Comparison of ENCODE assay signal across 9 cellular contexts in genomic region chr17:81342062-81342699, GRCh38. TPM values are rescaled to one million over a fixed set of nuclear protein-coding genes. Genes with fewer than 3 reads are reported as not detected.
DNase-seq lines count a peak whose midpoint lies in the region; ATAC-seq, FAIRE-seq and TF ChIP-seq lines count a peak whose summit lies in the region.
"Had no signal": no experiment of that assay in that cellular context is flagged by ENCODE, and none has a peak within 500 bp of the region (broad histone marks: within the 10 kb centered on the region; RNA-seq: fewer than 3 reads in every experiment).

No MANE protein-coding gene starts in this region.

- 0 out of 2 replicates have a peak overlapping the region, but pooled peaks have one; percentile 50 for H2BK12ac ChIP-seq in H1 (ENCODE audit: low read depth, low read length)

- H3K4ac ChIP-seq in H1 (replicated peaks; ENCODE audit: insufficient read length, low read depth, low read length): no peak overlapping the region

- no peak overlapping the region for H4K5ac ChIP-seq in H1 (ENCODE audit: insufficient read length, low read depth, low read length)

- POLR2A ChIA-PET in H1 (lab: Charles Lee; ENCODE audit: partially characterized antibody): interaction anchor here (0.6 to 3.5 kb wide), 8 partner anchors 11 to 1081 kb away, joined by 3 to 11 read pairs (median 3); partner anchors contain the start of genes BAHCC1 and RNF213

- no peak for TF ChIP-seq CTCF in natural killer cell (IDR thresholded peaks at IDR 0.05)
- no peak for TF ChIP-seq CTCF in H1 (IDR thresholded peaks at IDR 0.05; ENCODE audit: control extremely low read depth in 1 of 3, insufficient read depth in 1 of 3, low read depth in 1 of 3, low read length in 3 of 3)

- H3K79me1 ChIP-seq in H1 (ENCODE audit: low read depth, low read length): no peaks in the 10 kb centered on the region

- no peak overlapping the region for H3K27ac ChIP-seq in H1 (ENCODE audit: low read depth, low read length)
- peak overlapping the region; percentile 89 for H3K27ac ChIP-seq in muscle layer of colon (ENCODE audit: low read depth, low read length)

- CTCF ChIA-PET in H1 (lab: Charles Lee; ENCODE audit: partially characterized antibody): interaction anchor here (0.8 to 2.1 kb wide), 3 partner anchors 32 to 87 kb away, joined by 3 to 8 read pairs (median 3); no protein-coding TSS in a partner anchor

- no peaks in the 10 kb centered on the region for H3K79me2 ChIP-seq in H1 (ENCODE audit: control insufficient read depth in 1 of 2, insufficient read depth in 2 of 2, low read length in 2 of 2)

- no peak for TF ChIP-seq POLR2A in H1 (IDR thresholded peaks at IDR 0.05; ENCODE audit: control extremely low read depth in 1 of 2, low read depth in 2 of 2, low read length in 2 of 2)

- no peak overlapping the region for H2AK5ac ChIP-seq in H1 (ENCODE audit: low read depth, low read length)

- peak overlapping the region; percentile 71 to 84 (median 71); a peak in 6 of 8 replicates for H3K4me3 ChIP-seq in H1 (ENCODE audit: extremely low read depth in 1 of 4, insufficient read depth in 2 of 4, low read depth in 3 of 4, low read length in 4 of 4)
- peak overlapping the region; percentile 71 to 72 for H3K4me3 ChIP-seq in muscle layer of colon (ENCODE audit: low read depth in 1 of 2, low read length in 2 of 2)

- H3K9me3 Mint-ChIP-seq in natural killer cell: no peaks in the 10 kb centered on the region
- no peaks in the 10 kb centered on the region for H3K9me3 Mint-ChIP-seq in natural killer cell treated with Interleukin-12 subunit alpha and Interleukin-12 subunit beta and Interleukin-15 and Interleukin-18, amount 100 ng/mL, for 72 hours

- H4K91ac ChIP-seq in H1 (replicated peaks; ENCODE audit: insufficient read length, low read length): no peak overlapping the region

- H2BK5ac ChIP-seq in H1 (ENCODE audit: low read depth, low read length): no peak overlapping the region

- DNase-seq in natural killer cell (no peak), H1 (ENCODE audit: low read depth in 1 of 2, low spot score in 2 of 2) (no peak), EL (no peak), NCI-H1436 (lab: John Stamatoyannopoulos, UW) (no peak), NCI-H187 (lab: John Stamatoyannopoulos, UW) (no peak)
- DNase-seq in natural killer cell treated with Interleukin-12 subunit alpha and Interleukin-12 subunit beta and Interleukin-15 and Interleukin-18, amount 100 ng/mL, for 72 hours (ENCODE audit: low spot score): no peak
- DNase-seq in activated CD4-positive, alpha-beta T cell treated with anti-CD3 and anti-CD28 coated beads for 48 hours: no peak
- DNase-seq: NCI-H1092 treated with DMSO at 0.1 percent for 48 hours had no signal

- H2BK120ac ChIP-seq in H1 (replicated peaks; ENCODE audit: low read depth, low read length): no peak overlapping the region

- peak overlapping the region; percentile 87; the same call in 1 of the 2 replicates for H4K8ac ChIP-seq in H1 (ENCODE audit: extremely low read depth, insufficient read depth, low read length)

- H3K9ac ChIP-seq in H1 (replicated peaks in 1 of 4; ENCODE audit: extremely low read depth in 1 of 4, low read depth in 3 of 4, low read length in 3 of 4) (peak overlapping the region in 2 of 4 experiments; percentile 20 to 23; a peak in 2 of 7 replicates), muscle layer of colon (ENCODE audit: low read length) (peak overlapping the region; percentile 88)

- peaks cover 29% of the 10 kb centered on the region; the same call in 1 of the 2 replicates for H3K23me2 ChIP-seq in H1 (ENCODE audit: low read depth, low read length)

- H2BK20ac ChIP-seq in H1 (ENCODE audit: low read length): no peak overlapping the region; the same call in 1 of the 2 replicates

- H3K4me1 Mint-ChIP-seq in natural killer cell: peaks cover 6 to 22% of the 10 kb centered on the region in 2 donors
- peaks cover 10 to 11% of the 10 kb centered on the region in 2 donors for H3K4me1 Mint-ChIP-seq in natural killer cell treated with Interleukin-12 subunit alpha and Interleukin-12 subunit beta and Interleukin-15 and Interleukin-18, amount 100 ng/mL, for 72 hours (ENCODE audit: low read depth in 2 of 2)

- no peaks in the 10 kb centered on the region for H3K36me3 Mint-ChIP-seq in natural killer cell
- peaks cover 5% of the 10 kb centered on the region for H3K36me3 Mint-ChIP-seq in natural killer cell treated with Interleukin-12 subunit alpha and Interleukin-12 subunit beta and Interleukin-15 and Interleukin-18, amount 100 ng/mL, for 72 hours

- TF ChIP-seq EP300 in H1 (IDR thresholded peaks at IDR 0.05; ENCODE audit: borderline replicate concordance in 1 of 2, low read depth in 2 of 2, low read length in 2 of 2): no peak

- no peak for ATAC-seq in natural killer cell
- no peak for ATAC-seq in natural killer cell treated with Interleukin-12 subunit alpha and Interleukin-12 subunit beta and Interleukin-15 and Interleukin-18, amount 100 ng/mL, for 72 hours

- H3K4me3 Mint-ChIP-seq in natural killer cell: peak overlapping the region; percentile 59
- no peak overlapping the region for H3K4me3 Mint-ChIP-seq in natural killer cell treated with Interleukin-12 subunit alpha and Interleukin-12 subunit beta and Interleukin-15 and Interleukin-18, amount 100 ng/mL, for 72 hours

- H3K56ac ChIP-seq in H1 (replicated peaks; ENCODE audit: insufficient read length, low read depth, low read length): no peak overlapping the region

- FAIRE-seq in H1 (lab: Jason Lieb, UNC): no peak

- no peak overlapping the region for H3K23ac ChIP-seq in H1 (ENCODE audit: insufficient read length)

- H3K27ac Mint-ChIP-seq in natural killer cell: no peak overlapping the region
- no peak overlapping the region for H3K27ac Mint-ChIP-seq in natural killer cell treated with Interleukin-12 subunit alpha and Interleukin-12 subunit beta and Interleukin-15 and Interleukin-18, amount 100 ng/mL, for 72 hours

- H3K14ac ChIP-seq in H1 (ENCODE audit: insufficient read length): no peak overlapping the region

- peak overlapping the region; percentile 92 to 93 for H3K4me2 ChIP-seq in H1 (ENCODE audit: insufficient read depth in 1 of 2, low read depth in 2 of 2, low read length in 2 of 2)

- no peak for TF ChIP-seq RAD21 in H1 (IDR thresholded peaks at IDR 0.05 in 1 of 2, conservative IDR thresholded peaks at IDR 0.05 in 1 of 2; ENCODE audit: low read depth in 2 of 2, low read length in 2 of 2)

- H3K27me3 ChIP-seq in H1 (replicated peaks in 1 of 4; ENCODE audit: control insufficient read depth in 3 of 4, extremely low read depth in 1 of 4, insufficient read depth in 3 of 4, low read length in 3 of 4): peaks cover 33 to 70% (median 59%) of the 10 kb centered on the region in 4 experiments
- H3K27me3 ChIP-seq in muscle layer of colon (ENCODE audit: control insufficient read depth in 1 of 2, insufficient read depth in 2 of 2, low read length in 2 of 2): no peaks in the 10 kb centered on the region

- peaks cover 0 to 47% (median 23%) of the 10 kb centered on the region in 4 experiments; a peak in 6 of 7 replicates for H3K4me1 ChIP-seq in H1 (replicated peaks in 1 of 4; ENCODE audit: control insufficient read depth in 3 of 4, insufficient read depth in 4 of 4, low read length in 3 of 4)
- peaks cover 37% of the 10 kb centered on the region for H3K4me1 ChIP-seq in muscle layer of colon (ENCODE audit: insufficient read depth, low read length)

- H2AFZ ChIP-seq in H1 (ENCODE audit: low read length): no peak overlapping the region

- H2BK15ac ChIP-seq in H1 (ENCODE audit: low read length): no peak overlapping the region

- H3K27me3 Mint-ChIP-seq in natural killer cell (ENCODE audit: low read depth in 2 of 2): peaks cover 8 to 36% of the 10 kb centered on the region in 2 donors
- peaks cover 22 to 27% of the 10 kb centered on the region in 2 donors for H3K27me3 Mint-ChIP-seq in natural killer cell treated with Interleukin-12 subunit alpha and Interleukin-12 subunit beta and Interleukin-15 and Interleukin-18, amount 100 ng/mL, for 72 hours

- intact Hi-C loops in natural killer cell (cut with micrococcal nuclease): no loop called here

- H3K9me3 ChIP-seq in H1 (ENCODE audit: insufficient read depth in 2 of 2, low read depth in 1 of 2, low read length in 1 of 2) (no peaks in the 10 kb centered on the region), muscle layer of colon (ENCODE audit: low read length) (no peaks in the 10 kb centered on the region)

- H3K18ac ChIP-seq in H1 (ENCODE audit: extremely low read depth, low read length): peak overlapping the region; percentile 71

- peaks cover 0 to 4% of the 10 kb centered on the region in 2 experiments for H4K20me1 ChIP-seq in H1 (replicated peaks in 1 of 2; ENCODE audit: control insufficient read depth in 1 of 2, insufficient read depth in 2 of 2, low read length in 2 of 2)

- no peaks in the 10 kb centered on the region; a peak in 1 of 8 replicates for H3K36me3 ChIP-seq in H1 (ENCODE audit: control insufficient read depth in 2 of 4, insufficient read depth in 4 of 4, low read length in 3 of 4)
- H3K36me3 ChIP-seq in muscle layer of colon (ENCODE audit: insufficient read depth, low read length): no peaks in the 10 kb centered on the region

- whole genome bisulfite sequencing in H1 (ENCODE audit: extremely low coverage in 1 of 2, insufficient coverage in 1 of 2, insufficient read length in 1 of 2, insufficient replicate concordance in 2 of 2, low coverage in 1 of 2, low lambda C conversion rate in 2 of 2, missing lambda C conversion rate in 1 of 2), 2 experiments: 6% methylated on average over 27 of the region's 27 CpGs; no CpG with 5 or more reads in 1 of the 2 experiments

RNA-seq across cellular contexts. Expression of gene SLC38A10, which starts 47.1 kb away (rescaled TPM):
- total RNA-seq in natural killer cell: 100 to 1,000 TPM in 1 of 3 donors, 10 to 100 TPM in 2; 72.2 to 104 (median 90.5) TPM
- total RNA-seq in natural killer cell treated with Interleukin-12 subunit alpha and Interleukin-12 subunit beta and Interleukin-15 and Interleukin-18, amount 100 ng/mL, for 72 hours: 100 to 1,000 TPM in 1 of 2 donors, 10 to 100 TPM in 1; 92.4 to 136 TPM
- total RNA-seq in H1 (2021; fragmentation: NEBNext Ultra II Directional; extraction: Animal tissue kit (Norgen Biotek cat#: 25700)): 35.7 and 41.0 TPM in 2 replicates
- polyA plus RNA-seq in H1 (2011; rRNA removed): 26.4 and 44.4 TPM in 2 replicates
- 26.3 TPM for polyA plus RNA-seq in H1 (2011; cell fraction: cytosol; rRNA removed)
- polyA plus RNA-seq in H1 (2011; cell fraction: nucleus; rRNA removed): 76.9 TPM
- polyA plus RNA-seq in H1 (2012, experiment 1 of 2): 24.8 to 37.5 TPM (median 34.7 TPM) in 4 replicates
- 22.5 TPM for polyA plus RNA-seq in H1 (2012, experiment 2 of 2)
- 29.8 TPM for polyA plus RNA-seq in H1 (2013, experiment 1 of 2)
- polyA plus RNA-seq in H1 (2013, experiment 2 of 2): 28.9 TPM
- 35.9 and 40.0 TPM in 2 replicates for polyA minus RNA-seq in H1 (2011; rRNA and poly(A)+ RNA removed)
- polyA minus RNA-seq in H1 (2011; cell fraction: cytosol; rRNA and poly(A)+ RNA removed): 38.1 TPM
- 47.8 TPM for polyA minus RNA-seq in H1 (2011; cell fraction: nucleus; rRNA and poly(A)+ RNA removed)

RNA-seq across cellular contexts. Expression of gene BAHCC1, which starts 53.1 kb away (rescaled TPM):
- total RNA-seq in natural killer cell: 10 to 100 TPM in 1 of 3 donors, 1 to 10 TPM in 2; 2.9 to 17.3 (median 5.7) TPM
- under 1 TPM; 0.52 to 0.84 TPM for total RNA-seq in natural killer cell treated with Interleukin-12 subunit alpha and Interleukin-12 subunit beta and Interleukin-15 and Interleukin-18, amount 100 ng/mL, for 72 hours
- 0.58 and 0.71 TPM in 2 replicates for total RNA-seq in H1 (2021; fragmentation: NEBNext Ultra II Directional; extraction: Animal tissue kit (Norgen Biotek cat#: 25700))
- polyA plus RNA-seq in H1 (2011; rRNA removed): 0.26 and 0.61 TPM in 2 replicates
- 0.47 TPM for polyA plus RNA-seq in H1 (2011; cell fraction: cytosol; rRNA removed)
- 2.9 TPM for polyA plus RNA-seq in H1 (2011; cell fraction: nucleus; rRNA removed)
- 0.44 to 0.98 TPM (median 0.89 TPM) in 4 replicates for polyA plus RNA-seq in H1 (2012, experiment 1 of 2)
- 0.58 TPM for polyA plus RNA-seq in H1 (2012, experiment 2 of 2)
- polyA plus RNA-seq in H1 (2013, experiment 1 of 2): 0.45 TPM
- polyA plus RNA-seq in H1 (2013, experiment 2 of 2): 0.50 TPM
- 0.88 and 0.95 TPM in 2 replicates for polyA minus RNA-seq in H1 (2011; rRNA and poly(A)+ RNA removed)
- 3.2 TPM for polyA minus RNA-seq in H1 (2011; cell fraction: cytosol; rRNA and poly(A)+ RNA removed)
- 1.3 TPM for polyA minus RNA-seq in H1 (2011; cell fraction: nucleus; rRNA and poly(A)+ RNA removed)
